8 cellular contexts compared by ENCODE assay signal in the genomic region with DNA sequence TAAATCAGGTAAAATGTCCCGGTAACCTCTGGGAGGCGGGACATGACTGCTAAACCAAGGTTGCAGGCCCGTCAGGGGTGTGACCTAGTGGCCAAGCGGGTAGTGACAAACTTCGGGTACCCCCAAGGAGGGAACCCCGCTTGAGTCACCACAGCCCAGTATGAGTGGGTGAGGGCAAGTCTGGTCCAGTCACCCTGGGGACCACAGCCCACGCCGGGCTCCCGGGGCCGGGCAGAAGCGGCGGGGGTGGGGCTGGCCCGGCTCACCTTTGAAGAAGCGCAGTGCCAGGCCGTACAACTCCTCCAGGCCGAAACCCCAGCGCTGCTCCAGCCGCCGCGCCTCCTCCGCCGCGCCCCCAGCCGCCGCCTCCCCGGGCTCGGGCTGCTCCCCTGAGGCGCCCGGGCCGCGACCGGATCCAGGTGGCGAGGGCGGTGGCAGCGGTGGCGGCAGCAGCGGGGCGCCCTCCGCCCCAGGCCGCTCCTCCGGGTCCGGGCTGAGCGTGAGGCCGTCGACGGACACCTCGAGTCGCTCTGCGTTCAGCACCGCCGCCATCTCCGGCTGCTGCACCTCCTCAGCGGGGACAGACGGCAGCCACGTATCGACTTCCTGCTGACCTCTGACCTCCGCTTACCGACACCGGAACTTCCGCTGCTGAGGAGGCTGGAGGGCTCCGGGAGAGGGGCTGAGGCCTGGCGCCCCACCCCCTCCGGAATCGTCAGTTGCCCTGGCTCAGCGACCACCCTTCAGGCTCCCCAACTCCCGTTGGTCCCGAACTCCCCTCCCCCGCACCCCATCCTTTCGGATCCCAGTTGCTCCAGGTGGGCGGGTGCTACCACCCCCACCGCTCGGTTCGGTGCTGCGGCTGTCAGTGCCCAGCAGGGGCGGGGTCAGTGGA. TPM values are rescaled to one million over a fixed set of nuclear protein-coding genes. Genes with fewer than 3 reads are reported as not detected.
DNase-seq lines count a peak whose midpoint lies in the region; ATAC-seq and TF ChIP-seq lines count a peak whose summit lies in the region.

Gene ACBD3 (minus strand): TSS at position 618 of the 895 bp plus-strand sequence. CDS start 66 bp downstream, at position 552.

- no peaks in the 10 kb centered on the region for H3K9me3 ChIP-seq in mucosa of descending colon

- ATAC-seq in GM21576 (IDR thresholded peaks at IDR 0.05; ENCODE audit: unreplicated experiment): peak; percentile 94
- ATAC-seq in mucosa of descending colon: peak; percentile 96

- peaks cover 31% of the 10 kb centered on the region for H3K4me1 ChIP-seq in mucosa of descending colon (ENCODE audit: low read depth)

- H3K36me3 ChIP-seq in mucosa of descending colon (ENCODE audit: low read depth): no peaks in the 10 kb centered on the region

- H3K4me3 ChIP-seq in epithelial cell of esophagus (ENCODE audit: low read length): peak within 1 kb of the TSS; percentile 87
- peak within 1 kb of the TSS; percentile 83 for H3K4me3 ChIP-seq in mucosa of descending colon

- DNase-seq in DMS114 treated with DMSO at 0.1 percent for 48 hours (lab: John Stamatoyannopoulos, UW; ENCODE audit: unreplicated experiment): peak; percentile 87
- peak; percentile 78 for DNase-seq in OCI-M2 (lab: John Stamatoyannopoulos, UW; ENCODE audit: unreplicated experiment)
- peak; percentile 78 for DNase-seq in activated T-cell treated with anti-CD3 and anti-CD28 coated beads for 24 hours (ENCODE audit: low read depth)
- peak; percentile 74 for DNase-seq in epithelial cell of esophagus (ENCODE audit: low read depth)
- peak; percentile 89 to 93 (median 91) for DNase-seq in mucosa of descending colon
- DNase-seq in stimulated activated CD8-positive, alpha-beta memory T cell treated with anti-CD3 and anti-CD28 coated beads, Interleukin-4, amount 100 ng/mL, for 1 hour (ENCODE audit: low read depth in 2 of 2, low spot score in 1 of 2): peak; percentile 66 to 74

- no peak for TF ChIP-seq CTCF in epithelial cell of esophagus (IDR thresholded peaks at IDR 0.05; ENCODE audit: insufficient read depth, low read depth, low read length, missing control alignments)
- TF ChIP-seq CTCF in mucosa of descending colon (IDR thresholded peaks at IDR 0.05): no peak

- no peak; the same call in 1 of the 2 replicates for TF ChIP-seq RAD21 in Ishikawa (IDR thresholded peaks at IDR 0.05; ENCODE audit: low read depth)

- no peak for TF ChIP-seq EP300 in Ishikawa (IDR thresholded peaks at IDR 0.05; ENCODE audit: borderline replicate concordance)

- intact Hi-C loops in mucosa of descending colon (cut with DNase I, micrococcal nuclease): no loop called here

TF ChIP-seq in Ishikawa, 13 proteins besides CTCF, POLR2A, EP300 and RAD21:
- peak; percentile 89 for TF ChIP-seq ZBTB7A (IDR thresholded peaks at IDR 0.05; ENCODE audit: low read depth)
- no peak for TF ChIP-seq NFIC (IDR thresholded peaks at IDR 0.05)
- no peak for TF ChIP-seq TEAD4 (IDR thresholded peaks at IDR 0.05)
- TF ChIP-seq, protein P1, sequence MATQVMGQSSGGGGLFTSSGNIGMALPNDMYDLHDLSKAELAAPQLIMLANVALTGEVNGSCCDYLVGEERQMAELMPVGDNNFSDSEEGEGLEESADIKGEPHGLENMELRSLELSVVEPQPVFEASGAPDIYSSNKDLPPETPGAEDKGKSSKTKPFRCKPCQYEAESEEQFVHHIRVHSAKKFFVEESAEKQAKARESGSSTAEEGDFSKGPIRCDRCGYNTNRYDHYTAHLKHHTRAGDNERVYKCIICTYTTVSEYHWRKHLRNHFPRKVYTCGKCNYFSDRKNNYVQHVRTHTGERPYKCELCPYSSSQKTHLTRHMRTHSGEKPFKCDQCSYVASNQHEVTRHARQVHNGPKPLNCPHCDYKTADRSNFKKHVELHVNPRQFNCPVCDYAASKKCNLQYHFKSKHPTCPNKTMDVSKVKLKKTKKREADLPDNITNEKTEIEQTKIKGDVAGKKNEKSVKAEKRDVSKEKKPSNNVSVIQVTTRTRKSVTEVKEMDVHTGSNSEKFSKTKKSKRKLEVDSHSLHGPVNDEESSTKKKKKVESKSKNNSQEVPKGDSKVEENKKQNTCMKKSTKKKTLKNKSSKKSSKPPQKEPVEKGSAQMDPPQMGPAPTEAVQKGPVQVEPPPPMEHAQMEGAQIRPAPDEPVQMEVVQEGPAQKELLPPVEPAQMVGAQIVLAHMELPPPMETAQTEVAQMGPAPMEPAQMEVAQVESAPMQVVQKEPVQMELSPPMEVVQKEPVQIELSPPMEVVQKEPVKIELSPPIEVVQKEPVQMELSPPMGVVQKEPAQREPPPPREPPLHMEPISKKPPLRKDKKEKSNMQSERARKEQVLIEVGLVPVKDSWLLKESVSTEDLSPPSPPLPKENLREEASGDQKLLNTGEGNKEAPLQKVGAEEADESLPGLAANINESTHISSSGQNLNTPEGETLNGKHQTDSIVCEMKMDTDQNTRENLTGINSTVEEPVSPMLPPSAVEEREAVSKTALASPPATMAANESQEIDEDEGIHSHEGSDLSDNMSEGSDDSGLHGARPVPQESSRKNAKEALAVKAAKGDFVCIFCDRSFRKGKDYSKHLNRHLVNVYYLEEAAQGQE (IDR thresholded peaks at IDR 0.05; ENCODE audit: low read depth): no peak; the same call in 1 of the 2 replicates
- TF ChIP-seq CREB1 (IDR thresholded peaks at IDR 0.05; ENCODE audit: low read depth): no peak
- TF ChIP-seq FOXM1 (IDR thresholded peaks at IDR 0.05; ENCODE audit: borderline replicate concordance, low read depth): no peak
- no peak for TF ChIP-seq EGR1 (IDR thresholded peaks at IDR 0.05)
- TF ChIP-seq TCF12 (IDR thresholded peaks at IDR 0.05; ENCODE audit: low read depth): no peak
- TF ChIP-seq, protein P2, sequence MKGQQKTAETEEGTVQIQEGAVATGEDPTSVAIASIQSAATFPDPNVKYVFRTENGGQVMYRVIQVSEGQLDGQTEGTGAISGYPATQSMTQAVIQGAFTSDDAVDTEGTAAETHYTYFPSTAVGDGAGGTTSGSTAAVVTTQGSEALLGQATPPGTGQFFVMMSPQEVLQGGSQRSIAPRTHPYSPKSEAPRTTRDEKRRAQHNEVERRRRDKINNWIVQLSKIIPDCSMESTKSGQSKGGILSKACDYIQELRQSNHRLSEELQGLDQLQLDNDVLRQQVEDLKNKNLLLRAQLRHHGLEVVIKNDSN (IDR thresholded peaks at IDR 0.05): 0 out of 2 replicates have a peak, but pooled peaks have one; percentile 16
- peak; percentile 83 for TF ChIP-seq TAF1 (IDR thresholded peaks at IDR 0.05; ENCODE audit: low read depth)
- peak; percentile 90 for TF ChIP-seq YY1 (IDR thresholded peaks at IDR 0.05; ENCODE audit: low read depth)
- TF ChIP-seq CEBPB (IDR thresholded peaks at IDR 0.05): no peak
- TF ChIP-seq MAX (IDR thresholded peaks at IDR 0.05): no peak; the same call in 1 of the 2 replicates
TF ChIP-seq in Ishikawa: peak in this region for 4.

RNA-seq across cellular contexts. Expression of gene ACBD3, which starts in this region (rescaled TPM):
- total RNA-seq in mucosa of descending colon: 10 to 100 TPM; 36.6 to 49.9 (median 48.0) TPM

Comparison
In these comparisons a context has a peak if more than half of its experiments do, and no peak if none do; other contexts are left out.
1. Peak in every context shown above with its lines: DNase-seq, ATAC-seq and H3K4me3 ChIP-seq.